In genomic region chr9:128632066-128632465, GRCh38 we compare ENCODE assay signal across 13 cellular contexts.
"Had no signal": no experiment of that assay in that cellular context is flagged by ENCODE, and none has a peak within 500 bp of the region (broad histone marks: within the 10 kb centered on the region; RNA-seq: fewer than 3 reads in every experiment).

No MANE protein-coding gene starts in this region.

- H3K9me3 ChIP-seq: right lobe of liver had no signal

- DNase-seq: activated CD4-positive, alpha-beta T cell treated with anti-CD3 and anti-CD28 coated beads, Interleukin-2, amount 10 ng/mL, durations not matched to agents 24 days and 14 days; activated naive CD4-positive, alpha-beta T cell treated with anti-CD3 and anti-CD28 coated beads, Interleukin-2, amount 50 U/mL, for 16 hours; dermis blood vessel endothelial cell; kidney glomerular epithelial cell; midbrain; naive B cell; stimulated activated CD4-positive, alpha-beta T cell treated with anti-CD3 and anti-CD28 coated beads, Interleukin-2, amount 100 ng/mL, for 24 hours; stimulated activated naive CD4-positive, alpha-beta T cell; substantia nigra had no signal

- H3K4me3 ChIP-seq: hepatocyte, right lobe of liver had no signal

- H3K4me3 Mint-ChIP-seq: activated CD4-positive, alpha-beta T cell treated with anti-CD3 and anti-CD28 coated beads, Interleukin-2, amount 10 ng/mL, durations not matched to agents 24 days and 14 days; T-helper 1 cell treated with Interleukin-12 subunit alpha and Interleukin-12 subunit beta and Interleukin-4 antibody, amounts not matched to agents 30 μg/mL and 1 μg/mL, for 36 hours had no signal

- H3K4me1 Mint-ChIP-seq: naive B cell had no signal

- ATAC-seq: right lobe of liver had no signal

- H3K9me3 Mint-ChIP-seq: activated CD4-positive, alpha-beta T cell treated with anti-CD3 and anti-CD28 coated beads, Interleukin-2, amount 10 ng/mL, durations not matched to agents 24 days and 14 days; activated T-helper 2 cell treated with anti-CD3 and anti-CD28 coated beads, Interferon-gamma antibody, Interleukin-2, Interleukin-4, amounts not matched to agents 10 μg/mL and 5 μg/mL and 100 μg/mL, durations not matched to agents 14 hours and 24 hours and 36 hours; naive B cell; T-helper 1 cell treated with Interleukin-12 subunit alpha and Interleukin-12 subunit beta and Interleukin-4 antibody, amounts not matched to agents 30 μg/mL and 1 μg/mL, for 36 hours had no signal

- H3K27ac Mint-ChIP-seq: activated CD4-positive, alpha-beta T cell treated with anti-CD3 and anti-CD28 coated beads, Interleukin-2, amount 10 ng/mL, durations not matched to agents 24 days and 14 days; activated T-helper 2 cell treated with anti-CD3 and anti-CD28 coated beads, Interferon-gamma antibody, Interleukin-2, Interleukin-4, amounts not matched to agents 10 μg/mL and 5 μg/mL and 100 μg/mL, durations not matched to agents 14 hours and 24 hours and 36 hours; T-helper 1 cell treated with Interleukin-12 subunit alpha and Interleukin-12 subunit beta and Interleukin-4 antibody, amounts not matched to agents 30 μg/mL and 1 μg/mL, for 36 hours had no signal

- H3K27me3 ChIP-seq: hepatocyte, right lobe of liver had no signal

- H3K27me3 Mint-ChIP-seq: activated CD4-positive, alpha-beta T cell treated with anti-CD3 and anti-CD28 coated beads, Interleukin-2, amount 10 ng/mL, durations not matched to agents 24 days and 14 days; naive B cell had no signal

- H3K27ac ChIP-seq: hepatocyte, right lobe of liver had no signal
